ENCODE assay signal across 8 cellular contexts in genomic region chr10:101031128-101031795, GRCh38. TPM values are rescaled to one million over a fixed set of nuclear protein-coding genes. Genes with fewer than 3 reads are reported as not detected.
DNase-seq lines count a peak whose midpoint lies in the region; ATAC-seq lines count a peak whose summit lies in the region.

TSS of gene PDZD7 (minus strand) at chr10:101031129. CDS start at chr10:101030219, 910 bp downstream.
TSS of gene SFXN3 (plus strand) at chr10:101031234. CDS start at chr10:101034695, 3,461 bp downstream.

- peak; percentile 89 for ATAC-seq in GM19438 (IDR thresholded peaks at IDR 0.05; ENCODE audit: low read depth, unreplicated experiment)
- ATAC-seq in HG03558 (IDR thresholded peaks at IDR 0.05; ENCODE audit: extremely low read depth, unreplicated experiment): peak; percentile 49

- DNase-seq in C1 segment of cervical spinal cord (lab: John Stamatoyannopoulos, UW): peak; percentile 35 to 95 (median 88)
- DNase-seq in NCI-H82 (lab: John Stamatoyannopoulos, UW): peak; percentile 92
- peak; percentile 92 to 96 for DNase-seq in activated CD8-positive, alpha-beta memory T cell treated with anti-CD3 and anti-CD28 coated beads for 1 hour (ENCODE audit: extremely low read depth in 1 of 2, low read depth in 1 of 2)
- DNase-seq in ecto neural progenitor cell (ENCODE audit: low spot score): peak; percentile 93
- DNase-seq in lung microvascular endothelial cell (ENCODE audit: low read depth in 2 of 2): peak; percentile 94 to 97
- peak; percentile 94 to 95 (median 94) for DNase-seq in stimulated activated CD4-positive, alpha-beta T cell treated with anti-CD3 and anti-CD28 coated beads, TNF-alpha, amount 100 ng/mL, for 4 hours (ENCODE audit: low read depth in 3 of 3)

RNA-seq across cellular contexts. Expression of gene PDZD7, which starts in this region (rescaled TPM):
- 0.20 and 0.44 TPM in 2 replicates for total RNA-seq in lung microvascular endothelial cell

RNA-seq across cellular contexts. Expression of gene SFXN3, which starts in this region (rescaled TPM):
- 46.4 and 56.0 TPM in 2 replicates for total RNA-seq in lung microvascular endothelial cell

Comparison
In these comparisons a context has a peak if more than half of its experiments do, and no peak if none do; other contexts are left out.
1. Peak in every context shown above with its lines: DNase-seq and ATAC-seq.